ENCODE assay signal across 13 cellular contexts in genomic region chr3:23253214-23253613, GRCh38. TPM values are rescaled to one million over a fixed set of nuclear protein-coding genes. Genes with fewer than 3 reads are reported as not detected.
DNase-seq lines count a peak whose midpoint lies in the region; ATAC-seq, FAIRE-seq and TF ChIP-seq lines count a peak whose summit lies in the region.
"Had no signal": no experiment of that assay in that cellular context is flagged by ENCODE, and none has a peak within 500 bp of the region (broad histone marks: within the 10 kb centered on the region; RNA-seq: fewer than 3 reads in every experiment).

No MANE protein-coding gene starts in this region.

- no peak for TF ChIP-seq CTCF in suprapubic skin (IDR thresholded peaks at IDR 0.05)
- no peak for TF ChIP-seq CTCF in natural killer cell (IDR thresholded peaks at IDR 0.05)

- peaks cover 5% of the 10 kb centered on the region for H3K4me1 ChIP-seq in suprapubic skin

- H3K27ac Mint-ChIP-seq in natural killer cell: no peak overlapping the region
- H3K27ac Mint-ChIP-seq: activated CD4-positive, alpha-beta memory T cell treated with anti-CD3 and anti-CD28 coated beads for 36 hours had no signal

- no peak overlapping the region for H3K27ac ChIP-seq in suprapubic skin

- H3K27me3 ChIP-seq in suprapubic skin: no peaks in the 10 kb centered on the region

- no peaks in the 10 kb centered on the region for H3K9me3 Mint-ChIP-seq in natural killer cell
- H3K9me3 Mint-ChIP-seq: activated CD4-positive, alpha-beta memory T cell treated with anti-CD3 and anti-CD28 coated beads for 36 hours had no signal

- H3K4me3 ChIP-seq in suprapubic skin: no peak overlapping the region

- TF ChIP-seq EP300 in suprapubic skin (IDR thresholded peaks at IDR 0.05): no peak

- H3K36me3 Mint-ChIP-seq in natural killer cell: no peaks in the 10 kb centered on the region
- H3K36me3 Mint-ChIP-seq: activated CD4-positive, alpha-beta memory T cell treated with anti-CD3 and anti-CD28 coated beads for 36 hours; CD4-positive, CD25-positive, alpha-beta regulatory T cell had no signal

- H3K4me3 Mint-ChIP-seq in natural killer cell: no peak overlapping the region
- H3K4me3 Mint-ChIP-seq: activated CD4-positive, alpha-beta memory T cell treated with anti-CD3 and anti-CD28 coated beads for 36 hours; CD4-positive, CD25-positive, alpha-beta regulatory T cell had no signal

- H3K36me3 ChIP-seq in suprapubic skin: no peaks in the 10 kb centered on the region

- peak; percentile 87 for FAIRE-seq in GM18507 (lab: Jason Lieb, UNC)
- FAIRE-seq: endometrium had no signal

- intact Hi-C loops in natural killer cell (cut with micrococcal nuclease): no loop called here

- no peaks in the 10 kb centered on the region for H3K9me3 ChIP-seq in suprapubic skin

- no peaks in the 10 kb centered on the region for H3K4me1 Mint-ChIP-seq in natural killer cell

- DNase-seq in GM18507 (ENCODE audit: extremely low spot score, insufficient read length, low read depth): peak; percentile 5
- DNase-seq in occipital lobe (lab: John Stamatoyannopoulos, UW): no peak
- DNase-seq in NK-92 (lab: John Stamatoyannopoulos, UW; ENCODE audit: unreplicated experiment): no peak
- DNase-seq in suprapubic skin (ENCODE audit: low spot score in 2 of 2): no peak
- no peak for DNase-seq in natural killer cell
- DNase-seq: activated CD4-positive, alpha-beta memory T cell treated with anti-CD3 and anti-CD28 coated beads for 36 hours; amniotic stem cell; CD4-positive, CD25-positive, alpha-beta regulatory T cell; IMR-90 had no signal

- ATAC-seq in GM19467 (IDR thresholded peaks at IDR 0.05; ENCODE audit: unreplicated experiment): peak; percentile 75
- ATAC-seq in HG02938 (IDR thresholded peaks at IDR 0.05; ENCODE audit: unreplicated experiment): peak; percentile 80
- ATAC-seq in HG03575 (IDR thresholded peaks at IDR 0.05; ENCODE audit: extremely low read depth, insufficient number of reproducible peaks, low FRiP score, unreplicated experiment): peak; percentile 75
- no peak for ATAC-seq in natural killer cell

- H3K27me3 Mint-ChIP-seq in natural killer cell (ENCODE audit: low read depth in 2 of 2): peaks cover 0 to 2% of the 10 kb centered on the region in 2 donors
- H3K27me3 Mint-ChIP-seq: activated CD4-positive, alpha-beta memory T cell treated with anti-CD3 and anti-CD28 coated beads for 36 hours; CD4-positive, CD25-positive, alpha-beta regulatory T cell had no signal

- TF ChIP-seq POLR2A in suprapubic skin (IDR thresholded peaks at IDR 0.05): no peak

RNA-seq across cellular contexts. Expression of gene UBE2E2, which starts 50.1 kb away (rescaled TPM):
- 40.2 TPM for total RNA-seq in occipital lobe
- 10 to 100 TPM; 30.2 to 65.4 (median 34.8) TPM for total RNA-seq in suprapubic skin
- total RNA-seq in natural killer cell: 1 to 10 TPM; 4.8 to 6.1 (median 5.3) TPM

Comparison
In these comparisons a context has a peak if more than half of its experiments do, and no peak if none do; other contexts are left out.
1. ATAC-seq: peak in GM19467 (single experiment), HG02938 (single experiment) and HG03575 (single experiment); none in natural killer cell (0 of 3).